In the genomic region with DNA sequence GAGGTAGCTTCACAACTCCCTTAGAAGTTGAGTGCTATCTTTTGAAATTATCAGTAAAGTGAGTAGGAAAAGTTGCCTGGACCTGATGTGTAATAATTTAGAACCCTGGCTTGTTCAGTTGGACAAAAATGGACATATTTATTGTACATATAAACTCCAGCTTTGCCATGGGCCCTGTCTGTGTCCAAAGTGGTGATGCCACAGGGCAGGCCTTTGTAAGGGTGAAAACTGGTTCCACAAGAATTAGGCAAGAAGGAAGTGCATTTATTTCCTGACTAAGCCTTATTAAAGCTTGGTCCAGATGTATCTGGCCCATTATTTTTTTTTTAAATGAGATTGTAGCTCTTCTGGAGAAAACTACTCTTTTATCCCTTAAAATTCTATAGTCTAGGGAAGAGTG, we compare ENCODE assay signal across 29 cellular contexts. TPM values are rescaled to one million over a fixed set of nuclear protein-coding genes. Genes with fewer than 3 reads are reported as not detected.
DNase-seq lines count a peak whose midpoint lies in the region; ATAC-seq, FAIRE-seq and TF ChIP-seq lines count a peak whose summit lies in the region.
"Had no signal": no experiment of that assay in that cellular context is flagged by ENCODE, and none has a peak within 500 bp of the region (broad histone marks: within the 10 kb centered on the region; RNA-seq: fewer than 3 reads in every experiment).

No MANE protein-coding gene starts in this region.

- no peak for TF ChIP-seq POLR2A in body of pancreas (IDR thresholded peaks at IDR 0.05)

- no peaks in the 10 kb centered on the region for H3K9me3 Mint-ChIP-seq in activated T-helper 17 cell treated with anti-CD3 and anti-CD28 coated beads, Interleukin-2, amount 50 U/mL, for 72 hours
- H3K9me3 Mint-ChIP-seq: activated CD4-positive, alpha-beta T cell treated with anti-CD3 and anti-CD28 coated beads, Interleukin-2, amount 10 ng/mL, durations not matched to agents 24 days and 14 days; CD4-positive, alpha-beta T cell; GM23338; HFFc6; IgD-negative memory B cell had no signal

- H3K36me3 ChIP-seq in body of pancreas (replicated peaks in 1 of 2; ENCODE audit: insufficient read depth in 1 of 2, low read depth in 2 of 2): no peaks in the 10 kb centered on the region
- peaks cover 0 to 1% of the 10 kb centered on the region in 2 experiments for H3K36me3 ChIP-seq in keratinocyte (ENCODE audit: control insufficient read depth in 2 of 2, extremely low read depth in 1 of 2, insufficient read depth in 2 of 2, low read length in 2 of 2)
- H3K36me3 ChIP-seq: uterus had no signal

- no peak for TF ChIP-seq CTCF in body of pancreas (IDR thresholded peaks at IDR 0.05)
- TF ChIP-seq CTCF in keratinocyte (optimal IDR thresholded peaks at IDR 0.05 in 1 of 3, IDR thresholded peaks at IDR 0.05 in 1 of 3, conservative IDR thresholded peaks at IDR 0.05 in 1 of 3; ENCODE audit: extremely low read depth in 1 of 3, insufficient read depth in 2 of 3, low read length in 3 of 3): no peak

- H3K4me1 ChIP-seq in body of pancreas (peaks cover 42% of the 10 kb centered on the region), keratinocyte (ENCODE audit: control insufficient read depth, extremely low read depth, insufficient read depth, low read length) (peaks cover 47% of the 10 kb centered on the region)
- H3K4me1 ChIP-seq: uterus had no signal

- no peaks in the 10 kb centered on the region for H3K9me1 ChIP-seq in keratinocyte (ENCODE audit: control insufficient read depth, extremely low read depth, insufficient read depth, low read length)

- peak overlapping the region; percentile 6 for H3K9ac ChIP-seq in keratinocyte (ENCODE audit: control insufficient read depth, extremely low read depth, insufficient read depth, low read length)

- FAIRE-seq in keratinocyte (lab: Jason Lieb, UNC): peak; percentile 73
- FAIRE-seq: GM12892 had no signal

- no peak overlapping the region for H3K27ac Mint-ChIP-seq in activated T-helper 17 cell treated with anti-CD3 and anti-CD28 coated beads, Interleukin-2, amount 50 U/mL, for 72 hours
- H3K27ac Mint-ChIP-seq: activated CD4-positive, alpha-beta T cell treated with anti-CD3 and anti-CD28 coated beads, Interleukin-2, amount 10 ng/mL, durations not matched to agents 24 days and 14 days; CD4-positive, alpha-beta T cell; GM23338; HFFc6; IgD-negative memory B cell had no signal

- no peaks in the 10 kb centered on the region for H3K9me3 ChIP-seq in body of pancreas
- H3K9me3 ChIP-seq in keratinocyte (ENCODE audit: control insufficient read depth, low read depth, low read length): no peaks in the 10 kb centered on the region
- H3K9me3 ChIP-seq: MG63, testis, uterus had no signal

- H3K4me2 ChIP-seq in keratinocyte (ENCODE audit: control insufficient read depth, extremely low read depth, insufficient read depth, low read depth, low read length): peak overlapping the region; percentile 47
- H3K4me2 ChIP-seq: GM23338 had no signal

- dilution Hi-C loops in keratinocyte (cut with MboI; ENCODE audit: extremely low pct_ligation_motif_present, low sequenced_read_pairs): no loop called here

- DNase-seq in NCI-H510A treated with DMSO at 0.1 percent for 48 hours (lab: John Stamatoyannopoulos, UW) (peak; percentile 27), NCI-H510A (lab: John Stamatoyannopoulos, UW) (no peak), body of pancreas (peak in 3 of 4 donors; percentile 29 to 44 (median 33)), keratinocyte (ENCODE audit: low read depth, low spot score) (no peak), Right ventricle myocardium superior (no peak), SHP77 (lab: John Stamatoyannopoulos, UW) (no peak)
- DNase-seq: activated CD4-positive, alpha-beta T cell treated with anti-CD3 and anti-CD28 coated beads, Interleukin-2, amount 10 ng/mL, durations not matched to agents 24 days and 14 days; activated naive CD4-positive, alpha-beta T cell; activated T-cell treated with anti-CD3 and anti-CD28 coated beads, Interleukin-2, amount 50 U/mL, for 48 hours; CD4-positive, alpha-beta T cell; foreskin melanocyte; HFFc6; left colon; mesenchymal stem cell; MG63; NCI-H1105 treated with DMSO at 0.1 percent for 48 hours; NCI-H2029; NCI-H82; stimulated activated naive CD8-positive, alpha-beta T cell treated with anti-CD3 and anti-CD28 coated beads, Interleukin-15, Interleukin-2, amounts not matched to agents 100 U/mL and 50 U/mL, for 24 hours; testis; uterus had no signal

- intact Hi-C loops in body of pancreas (cut with DNase I): no loop called here
- intact Hi-C loops in Right ventricle myocardium superior (cut with DNase I): no loop called here

- ATAC-seq in body of pancreas (peak; percentile 77), Right ventricle myocardium superior (ENCODE audit: poor library complexity) (no peak), HG02678 (IDR thresholded peaks at IDR 0.05; ENCODE audit: unreplicated experiment) (no peak)
- no peak for ATAC-seq in activated T-helper 17 cell treated with anti-CD3 and anti-CD28 coated beads, Interleukin-2, amount 50 U/mL, for 72 hours (replicated peaks)
- ATAC-seq: left colon; stimulated activated naive CD8-positive, alpha-beta T cell treated with anti-CD3 and anti-CD28 coated beads, Interleukin-15, Interleukin-2, amounts not matched to agents 100 U/mL and 50 U/mL, for 24 hours had no signal

- H3K27me3 ChIP-seq in body of pancreas: no peaks in the 10 kb centered on the region
- no peaks in the 10 kb centered on the region for H3K27me3 ChIP-seq in keratinocyte (ENCODE audit: control insufficient read depth, extremely low read depth, insufficient read depth, low read length)
- H3K27me3 ChIP-seq: MG63, testis, uterus had no signal

- H3K4me1 Mint-ChIP-seq in activated T-helper 17 cell treated with anti-CD3 and anti-CD28 coated beads, Interleukin-2, amount 50 U/mL, for 72 hours: peaks cover 15% of the 10 kb centered on the region

- H3K36me3 Mint-ChIP-seq in activated T-helper 17 cell treated with anti-CD3 and anti-CD28 coated beads, Interleukin-2, amount 50 U/mL, for 72 hours (ENCODE audit: low read depth): peaks cover 12% of the 10 kb centered on the region

- H3K79me2 ChIP-seq in keratinocyte (ENCODE audit: control insufficient read depth, insufficient read depth, low read length): peaks cover 1% of the 10 kb centered on the region

- H3K4me3 ChIP-seq in body of pancreas (no peak overlapping the region), keratinocyte (ENCODE audit: control insufficient read depth in 2 of 3, extremely low read depth in 1 of 3, insufficient read depth in 2 of 3, low read depth in 1 of 3, low read length in 3 of 3) (no peak overlapping the region)
- H3K4me3 ChIP-seq: GM23338, MG63, testis, uterus had no signal

- no peak overlapping the region for H3K4me3 Mint-ChIP-seq in activated T-helper 17 cell treated with anti-CD3 and anti-CD28 coated beads, Interleukin-2, amount 50 U/mL, for 72 hours
- H3K4me3 Mint-ChIP-seq: activated CD4-positive, alpha-beta T cell treated with anti-CD3 and anti-CD28 coated beads, Interleukin-2, amount 10 ng/mL, durations not matched to agents 24 days and 14 days; CD4-positive, alpha-beta T cell; GM23338; HFFc6; IgD-negative memory B cell had no signal

- no peaks in the 10 kb centered on the region for H4K20me1 ChIP-seq in keratinocyte (ENCODE audit: control insufficient read depth, extremely low read depth, insufficient read depth, low read length)

- H3K27ac ChIP-seq in body of pancreas (peak overlapping the region in 3 of 4 donors; percentile 28 to 64 (median 47)), keratinocyte (ENCODE audit: control insufficient read depth, insufficient read depth, low read length) (peak overlapping the region; percentile 17)
- H3K27ac ChIP-seq: testis, uterus had no signal

- no peaks in the 10 kb centered on the region for H3K27me3 Mint-ChIP-seq in activated T-helper 17 cell treated with anti-CD3 and anti-CD28 coated beads, Interleukin-2, amount 50 U/mL, for 72 hours
- H3K27me3 Mint-ChIP-seq: activated CD4-positive, alpha-beta T cell treated with anti-CD3 and anti-CD28 coated beads, Interleukin-2, amount 10 ng/mL, durations not matched to agents 24 days and 14 days; CD4-positive, alpha-beta T cell; IgD-negative memory B cell had no signal

- no peak overlapping the region for H2AFZ ChIP-seq in keratinocyte (ENCODE audit: control insufficient read depth, low read length)
- H2AFZ ChIP-seq: GM23338 had no signal

RNA-seq across cellular contexts. Expression of gene MACO1, which starts 47.9 kb away (rescaled TPM):
- total RNA-seq in body of pancreas (10 to 100 TPM; 21.3 to 23.4 TPM), Right ventricle myocardium superior (14.8 TPM)
- polyA plus RNA-seq in keratinocyte: 6.0 to 10.8 TPM (median 8.1 TPM) in 3 replicates
- polyA plus RNA-seq in keratinocyte (2011; ENCODE audit: low read depth): 28.1 TPM
- 4.2 and 6.1 TPM in 2 replicates for polyA plus RNA-seq in keratinocyte (2011; cell fraction: cytosol; rRNA removed)
- polyA plus RNA-seq in keratinocyte (2011; cell fraction: nucleus; rRNA removed): 14.9 and 19.5 TPM in 2 replicates
- 11.2 and 11.7 TPM in 2 replicates for polyA plus RNA-seq in keratinocyte (2012; ENCODE audit: low replicate concordance)
- 2.1 to 5.5 TPM (median 4.6 TPM) in 3 replicates for polyA minus RNA-seq in keratinocyte
- polyA minus RNA-seq in keratinocyte (2011; cell fraction: cytosol; rRNA and poly(A)+ RNA removed): 4.4 TPM
- 7.7 and 12.1 TPM in 2 replicates for polyA minus RNA-seq in keratinocyte (2011; cell fraction: nucleus; rRNA and poly(A)+ RNA removed)
- 10 to 100 TPM; 12.4 to 18.8 TPM for total RNA-seq in activated T-helper 17 cell treated with anti-CD3 and anti-CD28 coated beads, Interleukin-2, amount 50 U/mL, for 72 hours

RNA-seq across cellular contexts. Expression of gene RHCE, which starts 58.0 kb away (rescaled TPM):
- under 1 TPM in 1 of 2 donors, not detected in 1; 0.26 TPM for total RNA-seq in body of pancreas
- 0.08 to 0.20 TPM (median 0.09 TPM) in 3 replicates for polyA plus RNA-seq in keratinocyte
- polyA plus RNA-seq in keratinocyte (2011; ENCODE audit: low read depth): not detected
- 0.05 TPM in 1 of 2 replicates, not detected in the other for polyA plus RNA-seq in keratinocyte (2011; cell fraction: cytosol; rRNA removed)
- not detected in 2 replicates for polyA plus RNA-seq in keratinocyte (2011; cell fraction: nucleus; rRNA removed)
- polyA plus RNA-seq in keratinocyte (2012; ENCODE audit: low replicate concordance): 0.38 and 0.69 TPM in 2 replicates
- polyA minus RNA-seq in keratinocyte: not detected in 3 replicates
- polyA minus RNA-seq in keratinocyte (2011; cell fraction: cytosol; rRNA and poly(A)+ RNA removed): not detected
- polyA minus RNA-seq in keratinocyte (2011; cell fraction: nucleus; rRNA and poly(A)+ RNA removed): not detected in 2 replicates
- total RNA-seq in activated T-helper 17 cell treated with anti-CD3 and anti-CD28 coated beads, Interleukin-2, amount 50 U/mL, for 72 hours: 1 to 10 TPM in 1 of 2 donors, not detected in 1; 1.3 TPM
- total RNA-seq in Right ventricle myocardium superior: 1.0 TPM
- total RNA-seq: A172; epithelial cell of proximal tubule; T-helper 2 cell treated with Interferon-gamma antibody and Interleukin-4, amounts not matched to agents 100 ng/mL and 5 ng/mL, for 36 hours had no signal

Comparison
In these comparisons a context has a peak if more than half of its experiments do, and no peak if none do; other contexts are left out.
1. DNase-seq: peak in NCI-H510A treated with DMSO at 0.1 percent for 48 hours (single experiment) and body of pancreas (3 of 4); none in NCI-H510A (single experiment), keratinocyte (single experiment), Right ventricle myocardium superior (single experiment) and SHP77 (0 of 2).